ENCODE assay signal across 8 cellular contexts in the genomic region with DNA sequence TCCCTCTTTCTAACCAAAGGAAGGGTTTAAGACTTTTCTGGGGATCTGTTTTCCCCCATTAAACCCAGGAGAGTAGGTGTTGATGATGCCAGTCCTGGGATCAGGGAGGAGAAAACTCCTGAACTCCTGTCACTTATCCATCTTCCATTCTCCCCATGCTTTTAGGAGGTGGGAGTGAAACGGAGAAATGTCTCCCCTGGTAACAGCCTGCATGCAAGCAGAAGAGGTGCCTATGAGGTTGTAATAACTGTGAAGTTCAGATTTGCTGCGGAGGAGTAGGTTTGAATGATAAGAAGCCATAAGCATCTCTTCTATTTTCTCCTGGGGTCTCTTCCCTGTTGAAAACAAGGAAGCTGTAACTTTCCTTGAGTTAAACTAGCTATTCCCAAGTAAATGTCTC.
"Had no signal": no experiment of that assay in that cellular context is flagged by ENCODE, and none has a peak within 500 bp of the region (broad histone marks: within the 10 kb centered on the region; RNA-seq: fewer than 3 reads in every experiment).

No MANE protein-coding gene starts in this region.

- ATAC-seq: HepG2 had no signal

- H3K4me3 Mint-ChIP-seq: HFFc6, IgD-negative memory B cell had no signal

- FAIRE-seq: H54, HepG2 had no signal

- H3K27ac ChIP-seq: HL-60 had no signal

- H3K4me1 Mint-ChIP-seq: IgD-negative memory B cell had no signal

- DNase-seq: GOT3, HFFc6, KBM-7 had no signal

- H3K36me3 ChIP-seq: HAP-1 had no signal

- H3K4me1 ChIP-seq: HAP-1 had no signal

- H3K27ac Mint-ChIP-seq: HFFc6, IgD-negative memory B cell had no signal

- H3K36me3 Mint-ChIP-seq: IgD-negative memory B cell had no signal

- H3K9me3 Mint-ChIP-seq: HFFc6 had no signal

- H3K4me3 ChIP-seq: HAP-1 had no signal

- H3K9me3 ChIP-seq: HAP-1 had no signal
